In the genomic region with DNA sequence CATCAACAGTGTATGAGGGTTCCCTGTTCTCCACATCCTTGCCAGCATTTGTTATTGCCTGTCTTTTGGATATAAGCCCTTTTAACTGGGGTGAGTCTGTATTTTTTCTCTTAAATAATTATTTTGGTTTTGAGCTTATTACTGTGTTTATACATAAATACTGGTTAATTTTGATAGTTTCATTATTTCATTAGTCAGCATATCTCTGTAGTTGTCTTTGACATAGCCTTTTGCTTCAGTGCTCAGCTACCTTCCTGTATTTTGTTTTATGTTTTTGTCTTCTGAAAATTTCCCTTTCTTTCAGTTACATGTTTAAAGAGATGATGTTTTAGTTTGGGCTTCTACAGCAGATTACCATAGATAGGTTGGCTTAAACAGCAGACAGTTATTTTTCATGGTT, we compare ENCODE assay signal across 17 cellular contexts.
A peak's percentile ranks its signal among the peaks of the same experiment; 100 is the strongest.
DNase-seq lines count a peak whose midpoint lies in the region; ATAC-seq, FAIRE-seq and TF ChIP-seq lines count a peak whose summit lies in the region.
"Had no signal": no experiment of that assay in that cellular context is flagged by ENCODE, and none has a peak within 500 bp of the region (broad histone marks: within the 10 kb centered on the region; RNA-seq: fewer than 3 reads in every experiment).

No MANE protein-coding gene starts in this region.

- H4K20me1 ChIP-seq in KMS-11 (ENCODE audit: insufficient read depth): no peaks in the 10 kb centered on the region

- H3K27ac Mint-ChIP-seq in natural killer cell: peak overlapping the region; percentile 23 to 50
- H3K27ac Mint-ChIP-seq in natural killer cell treated with Interleukin-12 subunit alpha and Interleukin-12 subunit beta and Interleukin-15 and Interleukin-18, amount 100 ng/mL, for 72 hours: no peak overlapping the region
- H3K27ac Mint-ChIP-seq: B cell; CD8-positive, alpha-beta T cell had no signal

- DNase-seq in natural killer cell (no peak), ecto neural progenitor cell (ENCODE audit: low spot score) (no peak), NCI-H524 treated with DMSO at 0.1 percent for 48 hours (lab: John Stamatoyannopoulos, UW) (no peak)
- no peak for DNase-seq in natural killer cell treated with Interleukin-12 subunit alpha and Interleukin-12 subunit beta and Interleukin-15 and Interleukin-18, amount 100 ng/mL, for 72 hours (ENCODE audit: low spot score)
- DNase-seq: CD8-positive, alpha-beta T cell; COR-L47; DMS153; DMS79 treated with DMSO at 0.1 percent for 48 hours had no signal

- H3K9ac ChIP-seq in KMS-11 (no peak overlapping the region), rectal smooth muscle tissue (ENCODE audit: low read length) (no peak overlapping the region)

- ATAC-seq in natural killer cell: no peak
- ATAC-seq in natural killer cell treated with Interleukin-12 subunit alpha and Interleukin-12 subunit beta and Interleukin-15 and Interleukin-18, amount 100 ng/mL, for 72 hours: no peak
- no peak for ATAC-seq in HG03432 (IDR thresholded peaks at IDR 0.05; ENCODE audit: unreplicated experiment)
- ATAC-seq: CD8-positive, alpha-beta T cell had no signal

- TF ChIP-seq CTCF in natural killer cell (IDR thresholded peaks at IDR 0.05) (no peak), KMS-11 (conservative IDR thresholded peaks at IDR 0.05; ENCODE audit: low read depth, low read length) (no peak)

- no peaks in the 10 kb centered on the region for H3K36me3 ChIP-seq in KMS-11 (ENCODE audit: insufficient read depth)
- no peaks in the 10 kb centered on the region for H3K36me3 ChIP-seq in rectal smooth muscle tissue (ENCODE audit: control insufficient read depth, insufficient read depth, low read length)

- intact Hi-C loops in natural killer cell (cut with micrococcal nuclease): no loop called here

- no peaks in the 10 kb centered on the region for H3K27me3 Mint-ChIP-seq in natural killer cell (ENCODE audit: low read depth in 2 of 2)
- no peaks in the 10 kb centered on the region for H3K27me3 Mint-ChIP-seq in natural killer cell treated with Interleukin-12 subunit alpha and Interleukin-12 subunit beta and Interleukin-15 and Interleukin-18, amount 100 ng/mL, for 72 hours
- H3K27me3 Mint-ChIP-seq: B cell had no signal

- H2AFZ ChIP-seq in KMS-11 (ENCODE audit: low read depth): no peak overlapping the region

- H3K4me1 ChIP-seq in KMS-11 (ENCODE audit: low read depth, poor library complexity, severe bottlenecking): peaks cover 14% of the 10 kb centered on the region
- H3K4me1 ChIP-seq in rectal smooth muscle tissue (ENCODE audit: control insufficient read depth, insufficient read depth, low read length): peaks cover 2% of the 10 kb centered on the region

- H3K27ac ChIP-seq in KMS-11: no peak overlapping the region
- peak overlapping the region; percentile 14 for H3K27ac ChIP-seq in rectal smooth muscle tissue (ENCODE audit: low read depth, low read length)

- H3K4me2 ChIP-seq in KMS-11: peak overlapping the region; percentile 35

- H3K4me3 ChIP-seq in KMS-11 (IDR thresholded peaks at IDR 0.05; ENCODE audit: insufficient read depth, low read depth, low read length) (no peak overlapping the region), rectal smooth muscle tissue (ENCODE audit: low read length) (no peak overlapping the region)

- FAIRE-seq in TTC549 (lab: Jason Lieb, UNC): peak; percentile 32
- FAIRE-seq: D721Med, GM12892, H54 had no signal

- no peak overlapping the region for H3K4me3 Mint-ChIP-seq in natural killer cell
- H3K4me3 Mint-ChIP-seq in natural killer cell treated with Interleukin-12 subunit alpha and Interleukin-12 subunit beta and Interleukin-15 and Interleukin-18, amount 100 ng/mL, for 72 hours: no peak overlapping the region
- H3K4me3 Mint-ChIP-seq: B cell; CD14-positive monocyte; CD8-positive, alpha-beta T cell had no signal

- H3K79me2 ChIP-seq in KMS-11 (ENCODE audit: insufficient read depth, low read depth): no peaks in the 10 kb centered on the region

- H3K9me3 Mint-ChIP-seq in natural killer cell: no peaks in the 10 kb centered on the region
- H3K9me3 Mint-ChIP-seq in natural killer cell treated with Interleukin-12 subunit alpha and Interleukin-12 subunit beta and Interleukin-15 and Interleukin-18, amount 100 ng/mL, for 72 hours: no peaks in the 10 kb centered on the region

- H3K27me3 ChIP-seq in KMS-11 (ENCODE audit: insufficient read depth, low read depth): no peaks in the 10 kb centered on the region
- no peaks in the 10 kb centered on the region for H3K27me3 ChIP-seq in rectal smooth muscle tissue (ENCODE audit: control insufficient read depth, insufficient read depth, low read length)

- H3K4me1 Mint-ChIP-seq in natural killer cell: peaks cover 37 to 51% of the 10 kb centered on the region in 2 donors
- H3K4me1 Mint-ChIP-seq in natural killer cell treated with Interleukin-12 subunit alpha and Interleukin-12 subunit beta and Interleukin-15 and Interleukin-18, amount 100 ng/mL, for 72 hours (ENCODE audit: low read depth in 2 of 2): peaks cover 18 to 25% of the 10 kb centered on the region in 2 donors

- H3K36me3 Mint-ChIP-seq in natural killer cell: no peaks in the 10 kb centered on the region
- no peaks in the 10 kb centered on the region for H3K36me3 Mint-ChIP-seq in natural killer cell treated with Interleukin-12 subunit alpha and Interleukin-12 subunit beta and Interleukin-15 and Interleukin-18, amount 100 ng/mL, for 72 hours
- H3K36me3 Mint-ChIP-seq: CD14-positive monocyte had no signal

Comparison
In these comparisons a context has a peak if more than half of its experiments do, and no peak if none do; other contexts are left out.
1. H3K27ac Mint-ChIP-seq: peak in natural killer cell (2 of 2); none in natural killer cell treated with Interleukin-12 subunit alpha and Interleukin-12 subunit beta and Interleukin-15 and Interleukin-18, amount 100 ng/mL, for 72 hours (0 of 2).